In the genomic region with DNA sequence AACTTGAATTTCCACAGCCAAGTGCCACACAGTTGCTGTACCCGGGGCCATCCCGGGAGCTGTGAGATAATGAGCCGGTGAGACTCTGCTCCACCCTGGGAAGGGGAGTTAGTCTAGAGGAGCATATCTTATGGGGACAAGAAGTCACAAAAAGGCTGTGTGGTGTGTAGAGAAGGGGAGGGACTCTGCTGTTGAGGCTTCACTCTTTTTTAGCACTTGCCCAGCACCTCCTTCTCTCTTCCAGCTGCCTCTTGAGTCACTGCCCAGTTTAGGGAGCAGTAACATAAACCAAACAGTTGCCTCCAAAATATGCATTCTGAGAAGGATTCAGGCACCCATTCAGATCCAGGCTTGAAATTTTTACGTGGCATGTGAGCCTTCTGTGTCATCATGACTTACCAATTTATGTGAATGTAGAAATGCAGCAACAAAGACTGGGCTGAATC, we compare ENCODE assay signal across 8 cellular contexts. TPM values are rescaled to one million over a fixed set of nuclear protein-coding genes. Genes with fewer than 3 reads are reported as not detected.
DNase-seq lines count a peak whose midpoint lies in the region; ATAC-seq and TF ChIP-seq lines count a peak whose summit lies in the region.

No MANE protein-coding gene starts in this region.

- POLR2A ChIA-PET in PC-9 (lab: Charles Lee; ENCODE audit: unreplicated experiment), result interaction anchor here (0.6 to 1.0 kb wide), 2 partner anchors 53 to 487 kb away, joined by 5 to 7 read pairs; no protein-coding TSS in a partner anchor

- ATAC-seq in Right ventricle myocardium inferior (peak; percentile 20), HG02852 (IDR thresholded peaks at IDR 0.05; ENCODE audit: unreplicated experiment) (peak; percentile 13), left lung (peak; percentile 25)

- CTCF ChIA-PET in PC-9 (lab: Charles Lee), result interaction anchor here (0.5 to 1.4 kb wide), 2 partner anchors 22 to 25 kb away, joined by 4 read pairs; no protein-coding TSS in a partner anchor

- H3F3A ChIP-seq in PC-9 (ENCODE audit: insufficient read depth, low read depth), result peaks cover 25% of the 10 kb centered on the region

- DNase-seq in Right ventricle myocardium inferior (ENCODE audit: missing footprints), result no peak
- DNase-seq in cardiac septum (ENCODE audit: low spot score), result no peak
- peak in 1 of 2 experiments; percentile 64 for DNase-seq in PC-9
- DNase-seq in cerebellum (ENCODE audit: low spot score), result peak; percentile 13
- no peak for DNase-seq in left lung
- DNase-seq in effector CD4-positive, alpha-beta T cell, result no peak

- H3K4me3 ChIP-seq in PC-9 (peak overlapping the region; percentile 71), left lung (peak overlapping the region; percentile 83 to 93), subcutaneous abdominal adipose tissue (ENCODE audit: low read depth in 1 of 5, low read length in 5 of 5) (peak overlapping the region; percentile 86 to 96 (median 93))

- H2AFZ ChIP-seq in PC-9, result peak overlapping the region; percentile 97

- peaks cover 77% of the 10 kb centered on the region for H3K79me2 ChIP-seq in PC-9 (ENCODE audit: low read depth)

- BruUV-seq in PC-9 (replicated peaks; lab: Mats Ljungman, UMichigan), result TSS peak; percentile 74

- no peaks in the 10 kb centered on the region for H3K27me3 ChIP-seq in PC-9 (ENCODE audit: insufficient read depth, low read depth)
- no peaks in the 10 kb centered on the region for H3K27me3 ChIP-seq in left lung
- H3K27me3 ChIP-seq in subcutaneous abdominal adipose tissue (ENCODE audit: control insufficient read depth in 5 of 5, insufficient read depth in 4 of 5, low read length in 5 of 5), result no peaks in the 10 kb centered on the region

- H3K9me2 ChIP-seq in PC-9 (ENCODE audit: insufficient read depth), result no peaks in the 10 kb centered on the region

- no peaks in the 10 kb centered on the region for H3K9me3 ChIP-seq in PC-9 (ENCODE audit: insufficient read depth, low read depth)
- no peaks in the 10 kb centered on the region for H3K9me3 ChIP-seq in left lung
- H3K9me3 ChIP-seq in subcutaneous abdominal adipose tissue (ENCODE audit: control insufficient read depth in 5 of 5, low read length in 5 of 5), result no peaks in the 10 kb centered on the region

- intact Hi-C loops in Right ventricle myocardium inferior (cut with DNase I) (loop anchor here (2.0 kb wide), 1 partner anchor 21 kb away; no protein-coding TSS in a partner anchor), cardiac septum (cut with DNase I) (no loop called here), PC-9 (cut with micrococcal nuclease; ENCODE audit: unreplicated experiment) (loop anchor here (1.0 to 10.0 kb wide), 2 partner anchors 63 to 419 kb away; no protein-coding TSS in a partner anchor), left lung (cut with DNase I) (no loop called here)

- TF ChIP-seq CTCF in PC-9 (conservative IDR thresholded peaks at IDR 0.05) (no peak), left lung (IDR thresholded peaks at IDR 0.05) (no peak)

- H3K4me1 ChIP-seq in PC-9 (replicated peaks; ENCODE audit: insufficient read depth) (peaks cover 48% of the 10 kb centered on the region), left lung (peaks cover 24 to 46% of the 10 kb centered on the region in 2 donors), subcutaneous abdominal adipose tissue (ENCODE audit: control insufficient read depth in 5 of 5, insufficient read depth in 5 of 5, low read length in 5 of 5) (peaks cover 6 to 43% (median 39%) of the 10 kb centered on the region in 5 donors)

- H3K4me2 ChIP-seq in PC-9, result peak overlapping the region; percentile 87

- H4K20me1 ChIP-seq in PC-9 (ENCODE audit: insufficient read depth), result peaks cover 28% of the 10 kb centered on the region

- H3K27ac ChIP-seq in PC-9 (peak overlapping the region; percentile 71), left lung (peak overlapping the region; percentile 94 to 95), subcutaneous abdominal adipose tissue (ENCODE audit: low read depth, low read length) (peak overlapping the region; percentile 99)

- peaks cover 24% of the 10 kb centered on the region for H3K36me3 ChIP-seq in PC-9 (ENCODE audit: low read depth)
- H3K36me3 ChIP-seq in left lung, result peaks cover 0 to 9% of the 10 kb centered on the region in 2 donors
- peaks cover 0 to 6% (median 3%) of the 10 kb centered on the region in 5 donors for H3K36me3 ChIP-seq in subcutaneous abdominal adipose tissue (ENCODE audit: control insufficient read depth in 5 of 5, insufficient read depth in 5 of 5, low read length in 5 of 5)

- peak overlapping the region; percentile 77 to 98 (median 87) for H3K9ac ChIP-seq in subcutaneous abdominal adipose tissue (ENCODE audit: low read length in 5 of 5)

RNA-seq across cellular contexts. Expression of gene WDR26, which starts 0.7 kb away (rescaled TPM):
- total RNA-seq in Right ventricle myocardium inferior (55.4 TPM), cardiac septum (61.8 TPM), PC-9 (2021) (76.0 and 88.9 TPM in 2 replicates), cerebellum (91.6 TPM), left lung (10 to 100 TPM; 84.5 to 86.6 TPM)

Comparison
In these comparisons a context has a peak if more than half of its experiments do, and no peak if none do; other contexts are left out.
1. intact Hi-C loops: an anchor here in Right ventricle myocardium inferior (2.0 kb wide) and PC-9 (1.0 to 10.0 kb wide); none called in cardiac septum and left lung.